In genomic region chr2:169798718-169799495, GRCh38 we compare ENCODE assay signal across 8 cellular contexts. TPM values are rescaled to one million over a fixed set of nuclear protein-coding genes. Genes with fewer than 3 reads are reported as not detected.
A peak's percentile ranks its signal among the peaks of the same experiment; 100 is the strongest.
DNase-seq lines count a peak whose midpoint lies in the region; ATAC-seq, FAIRE-seq and TF ChIP-seq lines count a peak whose summit lies in the region.

TSS of gene SSB (plus strand) at chr2:169798871. CDS start at chr2:169800961, 2,090 bp downstream.

- peaks cover 18% of the 10 kb centered on the region for H3K4me1 ChIP-seq in psoas muscle

- no peaks in the 10 kb centered on the region for H3K27me3 ChIP-seq in psoas muscle (ENCODE audit: insufficient read depth in 3 of 3, low read length in 2 of 3)

- peak; percentile 35 for FAIRE-seq in urothelium cell line (lab: Jason Lieb, UNC)

- H3K9me3 ChIP-seq in psoas muscle: no peaks in the 10 kb centered on the region

- H3K27ac ChIP-seq in angular gyrus (ENCODE audit: low read depth, low read length): peak within 1 kb of the TSS; percentile 62
- H3K27ac ChIP-seq in psoas muscle: peak within 1 kb of the TSS; percentile 83

- H3K36me3 ChIP-seq in psoas muscle (ENCODE audit: insufficient read depth in 1 of 2, low read depth in 1 of 2): peaks cover 0 to 29% of the 10 kb centered on the region in 2 donors

- ATAC-seq in HG02870 (IDR thresholded peaks at IDR 0.05; ENCODE audit: unreplicated experiment) (peak; percentile 96), left ventricle myocardium superior (peak; percentile 100), psoas muscle (peak; percentile 97 to 99 (median 99))

- no peak for TF ChIP-seq CTCF in GM13977 (IDR thresholded peaks at IDR 0.05; ENCODE audit: extremely low read depth, insufficient read depth, missing control alignments)
- no peak for TF ChIP-seq CTCF in psoas muscle (IDR thresholded peaks at IDR 0.05)

- peak within 1 kb of the TSS; percentile 88 for H3K4me3 ChIP-seq in psoas muscle

- intact Hi-C loops in left ventricle myocardium superior (cut with micrococcal nuclease): no loop called here
- intact Hi-C loops in psoas muscle (cut with DNase I): loop anchor here (10.0 kb wide), 2 partner anchors 194 to 324 kb away; partner anchors contain the start of gene BBS5 (in 1 of the 2)

- peak; percentile 94 for DNase-seq in GM13977 (ENCODE audit: low spot score)
- peak; percentile 89 for DNase-seq in NCI-H1694 treated with DMSO at 0.1 percent for 48 hours (lab: John Stamatoyannopoulos, UW)
- peak; percentile 81 to 96 (median 88) for DNase-seq in T-helper 2 cell
- DNase-seq in left ventricle myocardium superior: peak; percentile 96
- peak; percentile 92 to 96 for DNase-seq in psoas muscle
- DNase-seq in urothelium cell line (ENCODE audit: low spot score): peak; percentile 97

- in situ Hi-C loops in GM13977 (cut with MboI; ENCODE audit: low pct_unique_long_range_greater_than_20kb, low sequenced_read_pairs, unreplicated experiment): loop anchor here (25.0 kb wide), 1 partner anchor 262 kb away; no protein-coding TSS in a partner anchor

- 0% methylated on average over 45 to 63 of the region's 63 CpGs for WGBS in psoas muscle, 3 donors

RNA-seq across cellular contexts. Expression of gene SSB, which starts in this region (rescaled TPM):
- 54.8 TPM for total RNA-seq in left ventricle myocardium superior
- total RNA-seq in psoas muscle: 10 to 100 TPM; 37.9 to 72.0 (median 48.0) TPM
- polyA plus RNA-seq in psoas muscle: 100 to 1,000 TPM in 1 of 3 donors, 10 to 100 TPM in 2; 56.7 to 120 (median 77.4) TPM

Comparison
In these comparisons a context has a peak if more than half of its experiments do, and no peak if none do; other contexts are left out.
1. Peak in every context shown above with its lines: DNase-seq, ATAC-seq, H3K4me3 ChIP-seq and H3K27ac ChIP-seq.